ENCODE assay signal across 1 cellular context in the genomic region with DNA sequence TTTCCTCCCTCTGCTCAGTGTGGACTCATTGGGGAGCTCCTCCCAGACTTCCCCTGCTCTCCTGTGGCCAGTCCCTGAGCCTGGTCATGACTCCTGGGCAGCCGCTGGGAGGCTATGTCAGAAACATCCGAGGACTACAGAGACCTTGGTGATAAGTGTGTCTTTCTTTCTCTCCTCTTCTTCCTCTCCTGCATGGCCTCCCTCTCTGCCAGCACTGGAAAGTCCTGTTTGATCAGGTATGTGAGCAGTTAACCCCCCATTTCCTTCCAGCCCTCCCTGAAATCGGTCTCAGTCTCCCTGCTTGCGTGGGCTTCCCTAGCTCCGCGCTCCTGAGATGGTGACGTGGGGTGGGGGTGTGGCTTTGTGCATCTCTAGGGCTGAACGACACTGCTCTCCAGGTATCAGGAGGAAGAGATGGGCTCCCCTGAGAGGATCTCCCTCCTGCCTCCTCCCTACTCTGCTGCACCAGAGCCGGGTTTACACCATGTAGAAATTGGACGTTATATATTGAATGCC.
TF ChIP-seq lines count a peak whose summit lies in the region.

No MANE protein-coding gene starts in this region.

TF ChIP-seq in WTC11, 78 proteins besides CTCF, POLR2A, EP300 and RAD21 (continued from another document):
- no peak for TF ChIP-seq FOXJ3 (CRISPR knock-in tag; IDR thresholded peaks at IDR 0.05; ENCODE audit: borderline replicate concordance)
- no peak for TF ChIP-seq TCF7 (CRISPR knock-in tag; IDR thresholded peaks at IDR 0.05; ENCODE audit: low read depth)
- TF ChIP-seq, protein P1, sequence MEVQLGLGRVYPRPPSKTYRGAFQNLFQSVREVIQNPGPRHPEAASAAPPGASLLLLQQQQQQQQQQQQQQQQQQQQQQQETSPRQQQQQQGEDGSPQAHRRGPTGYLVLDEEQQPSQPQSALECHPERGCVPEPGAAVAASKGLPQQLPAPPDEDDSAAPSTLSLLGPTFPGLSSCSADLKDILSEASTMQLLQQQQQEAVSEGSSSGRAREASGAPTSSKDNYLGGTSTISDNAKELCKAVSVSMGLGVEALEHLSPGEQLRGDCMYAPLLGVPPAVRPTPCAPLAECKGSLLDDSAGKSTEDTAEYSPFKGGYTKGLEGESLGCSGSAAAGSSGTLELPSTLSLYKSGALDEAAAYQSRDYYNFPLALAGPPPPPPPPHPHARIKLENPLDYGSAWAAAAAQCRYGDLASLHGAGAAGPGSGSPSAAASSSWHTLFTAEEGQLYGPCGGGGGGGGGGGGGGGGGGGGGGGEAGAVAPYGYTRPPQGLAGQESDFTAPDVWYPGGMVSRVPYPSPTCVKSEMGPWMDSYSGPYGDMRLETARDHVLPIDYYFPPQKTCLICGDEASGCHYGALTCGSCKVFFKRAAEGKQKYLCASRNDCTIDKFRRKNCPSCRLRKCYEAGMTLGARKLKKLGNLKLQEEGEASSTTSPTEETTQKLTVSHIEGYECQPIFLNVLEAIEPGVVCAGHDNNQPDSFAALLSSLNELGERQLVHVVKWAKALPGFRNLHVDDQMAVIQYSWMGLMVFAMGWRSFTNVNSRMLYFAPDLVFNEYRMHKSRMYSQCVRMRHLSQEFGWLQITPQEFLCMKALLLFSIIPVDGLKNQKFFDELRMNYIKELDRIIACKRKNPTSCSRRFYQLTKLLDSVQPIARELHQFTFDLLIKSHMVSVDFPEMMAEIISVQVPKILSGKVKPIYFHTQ (CRISPR knock-in tag; IDR thresholded peaks at IDR 0.05), result no peak
- TF ChIP-seq, protein P2, sequence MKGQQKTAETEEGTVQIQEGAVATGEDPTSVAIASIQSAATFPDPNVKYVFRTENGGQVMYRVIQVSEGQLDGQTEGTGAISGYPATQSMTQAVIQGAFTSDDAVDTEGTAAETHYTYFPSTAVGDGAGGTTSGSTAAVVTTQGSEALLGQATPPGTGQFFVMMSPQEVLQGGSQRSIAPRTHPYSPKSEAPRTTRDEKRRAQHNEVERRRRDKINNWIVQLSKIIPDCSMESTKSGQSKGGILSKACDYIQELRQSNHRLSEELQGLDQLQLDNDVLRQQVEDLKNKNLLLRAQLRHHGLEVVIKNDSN (CRISPR knock-in tag; IDR thresholded peaks at IDR 0.05), result no peak
- TF ChIP-seq, protein P3, sequence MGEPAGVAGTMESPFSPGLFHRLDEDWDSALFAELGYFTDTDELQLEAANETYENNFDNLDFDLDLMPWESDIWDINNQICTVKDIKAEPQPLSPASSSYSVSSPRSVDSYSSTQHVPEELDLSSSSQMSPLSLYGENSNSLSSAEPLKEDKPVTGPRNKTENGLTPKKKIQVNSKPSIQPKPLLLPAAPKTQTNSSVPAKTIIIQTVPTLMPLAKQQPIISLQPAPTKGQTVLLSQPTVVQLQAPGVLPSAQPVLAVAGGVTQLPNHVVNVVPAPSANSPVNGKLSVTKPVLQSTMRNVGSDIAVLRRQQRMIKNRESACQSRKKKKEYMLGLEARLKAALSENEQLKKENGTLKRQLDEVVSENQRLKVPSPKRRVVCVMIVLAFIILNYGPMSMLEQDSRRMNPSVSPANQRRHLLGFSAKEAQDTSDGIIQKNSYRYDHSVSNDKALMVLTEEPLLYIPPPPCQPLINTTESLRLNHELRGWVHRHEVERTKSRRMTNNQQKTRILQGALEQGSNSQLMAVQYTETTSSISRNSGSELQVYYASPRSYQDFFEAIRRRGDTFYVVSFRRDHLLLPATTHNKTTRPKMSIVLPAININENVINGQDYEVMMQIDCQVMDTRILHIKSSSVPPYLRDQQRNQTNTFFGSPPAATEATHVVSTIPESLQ (CRISPR knock-in tag; IDR thresholded peaks at IDR 0.05), result no peak
- no peak for TF ChIP-seq FOXK1 (CRISPR knock-in tag; IDR thresholded peaks at IDR 0.05)
